ENCODE assay signal across 28 cellular contexts in the genomic region with DNA sequence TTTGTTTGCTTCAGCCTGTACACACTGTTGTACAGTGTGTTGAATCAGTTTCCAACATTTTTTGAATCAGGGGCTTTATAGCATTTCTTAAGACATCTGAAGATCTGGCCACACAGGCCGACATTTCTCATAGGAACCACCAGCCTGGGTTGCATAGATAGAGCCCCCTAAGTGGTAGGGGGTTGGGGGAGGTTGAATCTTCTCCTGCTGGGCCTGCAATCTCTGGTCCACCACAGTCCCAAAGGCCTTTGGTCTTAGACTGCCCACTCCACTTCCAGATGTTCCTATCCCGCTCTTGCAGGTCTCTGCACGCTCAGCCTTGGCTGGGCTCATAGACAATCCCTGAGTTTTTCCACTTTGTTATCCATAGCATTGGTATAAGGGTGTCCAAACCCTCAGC.
"Had no signal": no experiment of that assay in that cellular context is flagged by ENCODE, and none has a peak within 500 bp of the region (broad histone marks: within the 10 kb centered on the region; RNA-seq: fewer than 3 reads in every experiment).

No MANE protein-coding gene starts in this region.

- H3K27ac ChIP-seq: esophagus squamous epithelium had no signal

- H3K36me3 ChIP-seq: esophagus squamous epithelium, gastroesophageal sphincter had no signal

- H3K27me3 ChIP-seq: gastroesophageal sphincter had no signal

- ATAC-seq: activated T-helper 17 cell treated with anti-CD3 and anti-CD28 coated beads, Interleukin-2, amount 50 U/mL, for 72 hours; effector memory CD8-positive, alpha-beta T cell; gastroesophageal sphincter had no signal

- H3K4me3 ChIP-seq: esophagus squamous epithelium, gastroesophageal sphincter had no signal

- H3K4me3 Mint-ChIP-seq: activated CD4-positive, alpha-beta memory T cell treated with anti-CD3 and anti-CD28 coated beads, Interleukin-2, amount 10 ng/mL, durations not matched to agents 7 days and 5 days; activated CD4-positive, alpha-beta T cell treated with anti-CD3 and anti-CD28 coated beads, Interleukin-2, amount 10 ng/mL, durations not matched to agents 7 days and 5 days; activated naive CD8-positive, alpha-beta T cell; activated T-cell treated with anti-CD3 and anti-CD28 coated beads, Interleukin-2, amount 50 U/mL, for 24 hours; activated T-helper 17 cell treated with anti-CD3 and anti-CD28 coated beads, Interleukin-2, amount 50 U/mL, for 72 hours; brain; central memory CD8-positive, alpha-beta T cell; effector memory CD8-positive, alpha-beta T cell had no signal

- H3K27ac Mint-ChIP-seq: activated CD4-positive, alpha-beta memory T cell treated with anti-CD3 and anti-CD28 coated beads, Interleukin-2, amount 10 ng/mL, durations not matched to agents 7 days and 5 days; activated CD4-positive, alpha-beta T cell treated with anti-CD3 and anti-CD28 coated beads, Interleukin-2, amount 10 ng/mL, durations not matched to agents 7 days and 5 days; activated naive CD8-positive, alpha-beta T cell; activated T-cell treated with anti-CD3 and anti-CD28 coated beads, Interleukin-2, amount 50 U/mL, for 24 hours; activated T-helper 17 cell treated with anti-CD3 and anti-CD28 coated beads, Interleukin-2, amount 50 U/mL, for 72 hours; brain; effector memory CD8-positive, alpha-beta T cell had no signal

- H3K4me1 Mint-ChIP-seq: activated CD4-positive, alpha-beta memory T cell treated with anti-CD3 and anti-CD28 coated beads, Interleukin-2, amount 10 ng/mL, durations not matched to agents 7 days and 5 days; activated CD4-positive, alpha-beta T cell treated with anti-CD3 and anti-CD28 coated beads, Interleukin-2, amount 10 ng/mL, durations not matched to agents 7 days and 5 days; activated T-helper 17 cell treated with anti-CD3 and anti-CD28 coated beads, Interleukin-2, amount 50 U/mL, for 72 hours; central memory CD8-positive, alpha-beta T cell had no signal

- DNase-seq: activated CD4-positive, alpha-beta memory T cell treated with anti-CD3 and anti-CD28 coated beads, Interleukin-2, amount 10 ng/mL, durations not matched to agents 7 days and 5 days; activated CD4-positive, alpha-beta T cell treated with anti-CD3 and anti-CD28 coated beads for 1 hour; activated CD4-positive, alpha-beta T cell treated with anti-CD3 and anti-CD28 coated beads for 4 hours; activated CD4-positive, alpha-beta T cell treated with anti-CD3 and anti-CD28 coated beads, Interleukin-2, amount 10 ng/mL, durations not matched to agents 7 days and 5 days; activated CD4-positive, alpha-beta T cell treated with anti-CD3 and anti-CD28 coated beads, Interleukin-2, amount 50 U/mL, for 4 hours; activated CD4-positive, CD25-positive, alpha-beta regulatory T cell; activated CD8-positive, alpha-beta memory T cell treated with anti-CD3 and anti-CD28 coated beads, Interleukin-2, amount 50 U/mL, for 48 hours; activated effector memory CD4-positive, alpha-beta T cell treated with Interleukin-2 at 50 U/mL for 16 hours; activated gamma-delta T cell treated with Interleukin-2 at 50 U/mL for 16 hours; activated naive CD4-positive, alpha-beta T cell treated with anti-CD3 and anti-CD28 coated beads, Interleukin-2, amount 50 U/mL, for 16 hours; activated naive CD4-positive, alpha-beta T cell treated with Interleukin-2 at 50 U/mL for 16 hours; activated T-cell treated with anti-CD3 and anti-CD28 coated beads for 4 hours; activated T-cell treated with anti-CD3 and anti-CD28 coated beads, Interleukin-2, amount 50 U/mL, for 24 hours; amniotic stem cell; anterior cingulate cortex; cortex of kidney; dermis blood vessel endothelial cell; effector CD4-positive, alpha-beta T cell; effector memory CD8-positive, alpha-beta T cell; erythroblast; esophagus squamous epithelium; foreskin melanocyte; T-helper 2 cell had no signal

- H3K36me3 Mint-ChIP-seq: activated naive CD8-positive, alpha-beta T cell; brain had no signal
